ENCODE assay signal across 12 cellular contexts in the genomic region with DNA sequence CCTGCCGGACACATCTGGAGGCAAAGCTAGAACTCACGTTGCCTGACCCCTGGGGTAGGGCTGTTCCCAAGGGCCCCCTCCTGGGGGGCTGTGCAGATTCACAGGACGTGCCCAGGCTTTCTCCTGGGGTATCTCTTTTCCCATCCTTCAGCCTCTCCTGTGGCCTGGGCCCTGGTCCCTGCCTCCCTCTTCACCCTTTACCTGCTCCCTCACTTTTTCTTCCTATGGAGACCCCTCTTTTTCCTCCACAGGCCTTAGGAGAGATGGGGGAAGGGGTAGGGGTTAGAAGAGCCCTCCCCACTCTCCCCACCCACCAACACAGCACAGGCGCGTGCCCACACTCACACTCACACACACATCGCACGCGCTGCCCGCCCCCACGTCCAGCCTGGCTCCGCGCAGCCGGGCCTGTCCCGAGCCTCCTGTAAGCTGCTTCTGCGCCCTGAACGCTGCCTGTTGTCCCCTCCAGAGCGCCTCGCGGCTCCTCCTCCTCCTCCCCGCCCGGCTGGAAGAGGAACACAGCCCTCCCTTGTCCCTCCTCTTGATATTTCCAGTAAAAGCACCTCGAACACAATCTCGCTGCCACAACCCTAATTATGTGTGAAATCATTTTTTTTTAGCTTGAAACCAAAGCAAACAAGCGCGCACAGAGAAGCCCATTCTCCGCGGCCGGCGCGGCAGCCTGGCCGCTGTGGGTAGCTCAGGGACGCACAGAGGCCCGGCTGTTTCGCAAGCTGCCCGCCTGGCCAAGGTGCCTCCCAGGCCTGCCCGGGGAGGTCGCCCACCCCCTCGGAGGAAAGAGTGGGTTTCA. TPM values are rescaled to one million over a fixed set of nuclear protein-coding genes. Genes with fewer than 3 reads are reported as not detected.
DNase-seq lines count a peak whose midpoint lies in the region; ATAC-seq and TF ChIP-seq lines count a peak whose summit lies in the region.
"Had no signal": no experiment of that assay in that cellular context is flagged by ENCODE, and none has a peak within 500 bp of the region (broad histone marks: within the 10 kb centered on the region; RNA-seq: fewer than 3 reads in every experiment).

No MANE protein-coding gene starts in this region.

- H3K4me3 ChIP-seq in GM23248 (peak overlapping the region; percentile 40; the same call in 1 of the 2 replicates), hepatocyte (no peak overlapping the region)

- peaks cover 2% of the 10 kb centered on the region for H3K4me1 Mint-ChIP-seq in activated naive CD8-positive, alpha-beta T cell treated with anti-CD3 and anti-CD28 coated beads, Interleukin-2, amount 10 ng/mL, durations not matched to agents 7 days and 5 days
- H3K4me1 Mint-ChIP-seq in immature natural killer cell = no peaks in the 10 kb centered on the region
- H3K4me1 Mint-ChIP-seq: central memory CD8-positive, alpha-beta T cell had no signal

- H3K9me3 ChIP-seq in GM23248 (ENCODE audit: low read depth) (no peaks in the 10 kb centered on the region), hepatocyte (ENCODE audit: low read depth) (no peaks in the 10 kb centered on the region)
- H3K9me3 ChIP-seq: neutrophil had no signal

- H2AFZ ChIP-seq in GM23248 = peak overlapping the region; percentile 54; the same call in 1 of the 2 replicates
- H2AFZ ChIP-seq in hepatocyte = peak overlapping the region; percentile 78

- in situ Hi-C loops in GM23248 (cut with MboI) = no loop called here

- H3K4me3 Mint-ChIP-seq in activated naive CD8-positive, alpha-beta T cell treated with anti-CD3 and anti-CD28 coated beads, Interleukin-2, amount 10 ng/mL, durations not matched to agents 7 days and 5 days = peak overlapping the region; percentile 29
- H3K4me3 Mint-ChIP-seq in immature natural killer cell = no peak overlapping the region
- H3K4me3 Mint-ChIP-seq: central memory CD8-positive, alpha-beta T cell; T-cell had no signal

- H3K9me2 ChIP-seq in GM23248 (ENCODE audit: insufficient read depth) = no peaks in the 10 kb centered on the region
- H3K9me2 ChIP-seq in hepatocyte (replicated peaks; ENCODE audit: insufficient read depth) = no peaks in the 10 kb centered on the region

- H3K27ac ChIP-seq in GM23248 (no peak overlapping the region), hepatocyte (no peak overlapping the region)
- H3K27ac ChIP-seq: neutrophil had no signal

- no peak for TF ChIP-seq CTCF in hepatocyte (IDR thresholded peaks at IDR 0.05; ENCODE audit: poor library complexity)

- no peaks in the 10 kb centered on the region for H3K79me2 ChIP-seq in GM23248 (ENCODE audit: insufficient read depth)
- no peaks in the 10 kb centered on the region for H3K79me2 ChIP-seq in hepatocyte

- peaks cover 6% of the 10 kb centered on the region for H3K9me3 Mint-ChIP-seq in activated naive CD8-positive, alpha-beta T cell treated with anti-CD3 and anti-CD28 coated beads, Interleukin-2, amount 10 ng/mL, durations not matched to agents 7 days and 5 days
- peaks cover 0 to 13% (median under 1%) of the 10 kb centered on the region in 6 donors for H3K9me3 Mint-ChIP-seq in immature natural killer cell

- no peaks in the 10 kb centered on the region for H3K4me1 ChIP-seq in GM23248 (ENCODE audit: insufficient read depth)
- no peaks in the 10 kb centered on the region for H3K4me1 ChIP-seq in hepatocyte (ENCODE audit: insufficient read depth)

- H3K36me3 Mint-ChIP-seq in activated naive CD8-positive, alpha-beta T cell treated with anti-CD3 and anti-CD28 coated beads, Interleukin-2, amount 10 ng/mL, durations not matched to agents 7 days and 5 days = peaks cover 5% of the 10 kb centered on the region
- no peaks in the 10 kb centered on the region for H3K36me3 Mint-ChIP-seq in immature natural killer cell

- DNase-seq in GM23248 (peak; percentile 15), hepatocyte (ENCODE audit: low spot score) (peak; percentile 27), posterior vena cava (ENCODE audit: low spot score) (peak; percentile 83), immature natural killer cell (no peak), NCI-H187 treated with DMSO at 0.1 percent for 48 hours (lab: John Stamatoyannopoulos, UW) (no peak)
- no peak for DNase-seq in activated naive CD8-positive, alpha-beta T cell treated with anti-CD3 and anti-CD28 coated beads, Interleukin-2, amount 10 ng/mL, durations not matched to agents 7 days and 5 days
- no peak for DNase-seq in stimulated activated CD4-positive, alpha-beta T cell treated with anti-CD3 and anti-CD28 coated beads, Interleukin-15, amount 100 ng/mL, for 24 hours
- DNase-seq: T-cell had no signal

- intact Hi-C loops in posterior vena cava (cut with DNase I) = no loop called here

- H3K36me3 ChIP-seq in GM23248 (ENCODE audit: low read depth) = no peaks in the 10 kb centered on the region
- H3K36me3 ChIP-seq in hepatocyte (replicated peaks; ENCODE audit: insufficient read depth, low read depth) = no peaks in the 10 kb centered on the region
- H3K36me3 ChIP-seq: neutrophil had no signal

- no peak overlapping the region for H3K9ac ChIP-seq in GM23248

- H3K27ac Mint-ChIP-seq in activated naive CD8-positive, alpha-beta T cell treated with anti-CD3 and anti-CD28 coated beads, Interleukin-2, amount 10 ng/mL, durations not matched to agents 7 days and 5 days = no peak overlapping the region
- H3K27ac Mint-ChIP-seq in immature natural killer cell = no peak overlapping the region
- H3K27ac Mint-ChIP-seq: T-cell had no signal

- no peak for ATAC-seq in activated naive CD8-positive, alpha-beta T cell treated with anti-CD3 and anti-CD28 coated beads, Interleukin-2, amount 10 ng/mL, durations not matched to agents 7 days and 5 days (ENCODE audit: low read depth)
- ATAC-seq: T-cell had no signal

- WGBS in GM23248 (ENCODE audit: low coverage in 1 of 2, low lambda C conversion rate in 2 of 2, missing lambda C conversion rate in 2 of 2), 2 experiments = 8 to 12% methylated on average over 36 to 38 of the region's 38 CpGs
- WGBS in hepatocyte (ENCODE audit: low lambda C conversion rate, missing lambda C conversion rate) = 8% methylated on average over 38 of the region's 38 CpGs

- no peaks in the 10 kb centered on the region for H3F3A ChIP-seq in GM23248 (ENCODE audit: insufficient read depth)

- H3K27me3 ChIP-seq in GM23248 (replicated peaks; ENCODE audit: insufficient read depth) (peaks cover 60% of the 10 kb centered on the region), hepatocyte (peaks cover 58% of the 10 kb centered on the region)

- no peak overlapping the region for H3K4me2 ChIP-seq in GM23248 (ENCODE audit: unreplicated experiment)
- H3K4me2 ChIP-seq in hepatocyte = peak overlapping the region; percentile 84

- peaks cover 29% of the 10 kb centered on the region for H3K27me3 Mint-ChIP-seq in activated naive CD8-positive, alpha-beta T cell treated with anti-CD3 and anti-CD28 coated beads, Interleukin-2, amount 10 ng/mL, durations not matched to agents 7 days and 5 days
- H3K27me3 Mint-ChIP-seq in immature natural killer cell (ENCODE audit: low read depth in 3 of 3) = peaks cover 6 to 9% (median 9%) of the 10 kb centered on the region in 3 donors

- H4K20me1 ChIP-seq in GM23248 (ENCODE audit: insufficient read depth) = no peaks in the 10 kb centered on the region
- no peaks in the 10 kb centered on the region for H4K20me1 ChIP-seq in hepatocyte (ENCODE audit: insufficient read depth, poor library complexity, severe bottlenecking)

- POLR2A ChIA-PET in activated naive CD8-positive, alpha-beta T cell treated with anti-CD3 and anti-CD28 coated beads, Interleukin-2, amount 10 ng/mL, durations not matched to agents 7 days and 5 days (lab: Charles Lee) = no interaction called here

RNA-seq across cellular contexts. Expression of gene ACAN, which starts 33.9 kb away (rescaled TPM):
- not detected in 2 replicates for total RNA-seq in GM23248 (2014; rRNA removed; shearing (Covaris generic))
- polyA plus RNA-seq in GM23248 (2016; fragmentation: Nextera tagmentation; extraction: Ambion mirVana) = not detected in 2 replicates
- not detected for total RNA-seq in activated naive CD8-positive, alpha-beta T cell treated with anti-CD3 and anti-CD28 coated beads, Interleukin-2, amount 10 ng/mL, durations not matched to agents 7 days and 5 days
- total RNA-seq in hepatocyte = 0.16 and 0.20 TPM in 2 replicates
- 0.13 and 0.34 TPM in 2 replicates for polyA plus RNA-seq in hepatocyte
- total RNA-seq in posterior vena cava = 10 to 100 TPM; 12.1 to 13.5 TPM
- not detected for polyA plus RNA-seq in immature natural killer cell
- total RNA-seq: Daoy, NCI-H460, T-cell had no signal

Comparison
In these comparisons a context has a peak if more than half of its experiments do, and no peak if none do; other contexts are left out.
1. DNase-seq: peak in GM23248 (single experiment), hepatocyte (single experiment) and posterior vena cava (single experiment); none in activated naive CD8-positive, alpha-beta T cell treated with anti-CD3 and anti-CD28 coated beads, Interleukin-2, amount 10 ng/mL, durations not matched to agents 7 days and 5 days (single experiment), immature natural killer cell (0 of 3), stimulated activated CD4-positive, alpha-beta T cell treated with anti-CD3 and anti-CD28 coated beads, Interleukin-15, amount 100 ng/mL, for 24 hours (single experiment) and NCI-H187 treated with DMSO at 0.1 percent for 48 hours (single experiment).
2. RNA of gene ACAN, which starts 33.9 kb away (total RNA-seq): 12.1 to 13.5 TPM in posterior vena cava; 0.16 to 0.20 TPM in hepatocyte, not detected in GM23248 and not detected in activated naive CD8-positive, alpha-beta T cell treated with anti-CD3 and anti-CD28 coated beads, Interleukin-2, amount 10 ng/mL, durations not matched to agents 7 days and 5 days; every median in the first group is over 10 times any median in the second.